Comparison of ENCODE assay signal across 1 cellular context in genomic region chr14:39264057-39264456, GRCh38.
TF ChIP-seq lines count a peak whose summit lies in the region.

No MANE protein-coding gene starts in this region.

TF ChIP-seq in K562, 482 proteins besides CTCF, POLR2A, EP300 and RAD21 (continued from another document):
- TF ChIP-seq SFPQ (IDR thresholded peaks at IDR 0.05; ENCODE audit: low read depth, low read length) (no peak), MAX (CRISPR knock-in tag; IDR thresholded peaks at IDR 0.05) (no peak), NR2F6 (CRISPR knock-in tag; IDR thresholded peaks at IDR 0.05) (no peak), ATF6 (CRISPR knock-in tag; IDR thresholded peaks at IDR 0.05) (no peak), ZNF609 (CRISPR knock-in tag; IDR thresholded peaks at IDR 0.05; ENCODE audit: borderline replicate concordance) (no peak), ZNF217 (CRISPR knock-in tag; IDR thresholded peaks at IDR 0.05) (no peak)
TF ChIP-seq in K562: peak in this region for 4.
